ENCODE assay signal across 17 cellular contexts in the genomic region with DNA sequence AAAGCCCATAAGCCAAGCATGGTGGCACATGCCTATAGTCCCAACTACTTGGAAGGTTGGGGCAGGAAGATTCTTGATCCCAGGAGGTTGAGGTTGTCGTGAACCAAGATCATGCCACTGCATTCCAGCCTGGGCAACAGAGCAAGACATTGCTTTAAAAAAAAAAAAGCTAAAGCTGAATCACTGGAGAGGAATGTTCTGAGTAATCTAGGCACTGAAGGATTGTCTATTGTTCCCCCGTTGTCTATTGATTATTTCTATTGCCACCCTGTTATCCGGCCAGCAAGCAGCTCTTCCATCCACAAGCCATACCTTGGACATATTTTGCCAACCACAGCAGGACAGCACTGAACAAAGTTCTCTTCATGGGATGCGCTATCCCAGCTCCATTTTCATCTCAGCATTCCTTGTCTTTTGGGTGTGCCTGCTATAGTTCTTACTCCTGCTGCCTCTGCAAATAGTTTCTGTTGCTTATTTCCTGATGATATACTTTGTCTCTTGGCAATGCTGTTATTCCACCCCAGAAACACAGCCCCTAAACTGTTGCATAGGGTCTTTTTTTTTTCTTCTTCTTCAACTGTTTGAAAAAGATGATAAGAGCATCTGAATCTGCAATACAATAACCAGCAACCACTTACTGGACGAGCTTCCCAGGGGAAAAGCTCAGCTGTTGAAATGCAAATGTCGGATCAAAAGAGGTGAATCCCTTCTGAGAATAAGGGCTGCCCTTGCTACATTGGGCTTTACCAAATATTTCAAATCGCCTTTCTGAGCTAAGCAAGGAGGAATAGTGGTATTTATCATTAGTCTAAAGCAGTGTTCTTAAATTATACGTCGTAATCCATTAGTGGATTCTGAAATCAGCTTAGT. TPM values are rescaled to one million over a fixed set of nuclear protein-coding genes. Genes with fewer than 3 reads are reported as not detected.
A peak's percentile ranks its signal among the peaks of the same experiment; 100 is the strongest.
DNase-seq lines count a peak whose midpoint lies in the region; ATAC-seq and TF ChIP-seq lines count a peak whose summit lies in the region.
"Had no signal": no experiment of that assay in that cellular context is flagged by ENCODE, and none has a peak within 500 bp of the region (broad histone marks: within the 10 kb centered on the region; RNA-seq: fewer than 3 reads in every experiment).

No MANE protein-coding gene starts in this region.

- DNase-seq in astrocyte of the hippocampus (ENCODE audit: low read depth, low spot score) (peak; percentile 58), islet precursor cell (peak; percentile 82), MM.1S (no peak), T-helper 17 cell (no peak)
- DNase-seq in activated naive CD8-positive, alpha-beta T cell treated with anti-CD3 and anti-CD28 coated beads, Interleukin-2, amount 50 U/mL, for 24 hours = no peak
- DNase-seq: activated CD8-positive, alpha-beta memory T cell treated with anti-CD3 and anti-CD28 coated beads, Interleukin-2, amount 50 U/mL, for 4 hours; amniotic stem cell; NCI-H2171 treated with DMSO at 0.1 percent for 48 hours; stimulated activated CD4-positive, alpha-beta T cell treated with anti-CD3 and anti-CD28 coated beads, Interleukin-12 subunit alpha, Interleukin-12 subunit beta, amount 100 ng/mL, for 4 hours; stimulated activated CD8-positive, alpha-beta memory T cell treated with anti-CD3 and anti-CD28 coated beads, Interleukin-4, amount 100 ng/mL, for 48 hours had no signal

- H3K4me3 Mint-ChIP-seq in activated naive CD8-positive, alpha-beta T cell treated with anti-CD3 and anti-CD28 coated beads, Interleukin-2, amount 50 U/mL, for 24 hours = no peak overlapping the region
- H3K4me3 Mint-ChIP-seq in T-helper 17 cell = no peak overlapping the region
- H3K4me3 Mint-ChIP-seq: natural killer cell treated with Interleukin-12 subunit alpha and Interleukin-12 subunit beta and Interleukin-15 and Interleukin-18, amount 100 ng/mL, for 72 hours had no signal

- no peak for ATAC-seq in activated naive CD8-positive, alpha-beta T cell treated with anti-CD3 and anti-CD28 coated beads, Interleukin-2, amount 50 U/mL, for 24 hours
- ATAC-seq in T-helper 17 cell = no peak
- no peak for ATAC-seq in GM19455 (IDR thresholded peaks at IDR 0.05; ENCODE audit: unreplicated experiment)
- ATAC-seq: natural killer cell treated with Interleukin-12 subunit alpha and Interleukin-12 subunit beta and Interleukin-15 and Interleukin-18, amount 100 ng/mL, for 72 hours; Right ventricle myocardium inferior had no signal

- H3K4me3 ChIP-seq in BLaER1 treated with 17β-estradiol and CSF1 and Interleukin-3, amounts not matched to agents 10 nM and 100 nM = no peak overlapping the region
- H3K4me3 ChIP-seq in HUES64 (ENCODE audit: low read length) (peak overlapping the region; percentile 9), MM.1S (ENCODE audit: low read length) (no peak overlapping the region)

- H3K27ac Mint-ChIP-seq in activated naive CD8-positive, alpha-beta T cell treated with anti-CD3 and anti-CD28 coated beads, Interleukin-2, amount 50 U/mL, for 24 hours = no peak overlapping the region
- no peak overlapping the region for H3K27ac Mint-ChIP-seq in T-helper 17 cell
- H3K27ac Mint-ChIP-seq: natural killer cell treated with Interleukin-12 subunit alpha and Interleukin-12 subunit beta and Interleukin-15 and Interleukin-18, amount 100 ng/mL, for 72 hours had no signal

- H3K4me1 Mint-ChIP-seq in activated naive CD8-positive, alpha-beta T cell treated with anti-CD3 and anti-CD28 coated beads, Interleukin-2, amount 50 U/mL, for 24 hours = peaks cover 2% of the 10 kb centered on the region
- H3K4me1 Mint-ChIP-seq in T-helper 17 cell = no peaks in the 10 kb centered on the region

- H3K9me3 Mint-ChIP-seq in activated naive CD8-positive, alpha-beta T cell treated with anti-CD3 and anti-CD28 coated beads, Interleukin-2, amount 50 U/mL, for 24 hours = no peaks in the 10 kb centered on the region
- H3K9me3 Mint-ChIP-seq: natural killer cell treated with Interleukin-12 subunit alpha and Interleukin-12 subunit beta and Interleukin-15 and Interleukin-18, amount 100 ng/mL, for 72 hours had no signal

- H3K27me3 Mint-ChIP-seq in activated naive CD8-positive, alpha-beta T cell treated with anti-CD3 and anti-CD28 coated beads, Interleukin-2, amount 50 U/mL, for 24 hours = peaks cover 2% of the 10 kb centered on the region
- peaks cover 19% of the 10 kb centered on the region for H3K27me3 Mint-ChIP-seq in T-helper 17 cell

- H3K79me2 ChIP-seq in MM.1S (ENCODE audit: low read length) = no peaks in the 10 kb centered on the region

- H3K27me3 ChIP-seq in BLaER1 treated with 17β-estradiol and CSF1 and Interleukin-3, amounts not matched to agents 10 nM and 100 nM = no peaks in the 10 kb centered on the region
- peaks cover 5% of the 10 kb centered on the region for H3K27me3 ChIP-seq in HUES64 (ENCODE audit: insufficient read depth, low read length)
- no peaks in the 10 kb centered on the region for H3K27me3 ChIP-seq in MM.1S (replicated peaks; ENCODE audit: insufficient read depth, low read length)

- TF ChIP-seq CTCF in MM.1S (IDR thresholded peaks at IDR 0.05; ENCODE audit: low read length) = no peak

- H3K4me1 ChIP-seq in BLaER1 treated with 17β-estradiol and CSF1 and Interleukin-3, amounts not matched to agents 10 nM and 100 nM = peaks cover 0 to 20% (median 5%) of the 10 kb centered on the region in 10 experiments; a peak in 7 of 20 replicates
- H3K4me1 ChIP-seq in HUES64 (ENCODE audit: insufficient read depth, low read length) (peaks cover 15% of the 10 kb centered on the region), MM.1S (ENCODE audit: low read length) (no peaks in the 10 kb centered on the region)

- H3K36me3 ChIP-seq in BLaER1 treated with 17β-estradiol and CSF1 and Interleukin-3, amounts not matched to agents 10 nM and 100 nM = no peaks in the 10 kb centered on the region
- H3K36me3 ChIP-seq in HUES64 (ENCODE audit: insufficient read depth, low read length) (no peaks in the 10 kb centered on the region), MM.1S (replicated peaks; ENCODE audit: insufficient read depth, low read length) (no peaks in the 10 kb centered on the region)

- H3K4me2 ChIP-seq in BLaER1 treated with 17β-estradiol and CSF1 and Interleukin-3, amounts not matched to agents 10 nM and 100 nM = peak overlapping the region in 7 of 11 experiments; percentile 20 to 44 (median 28); a peak in 9 of 22 replicates
- no peak overlapping the region for H3K4me2 ChIP-seq in MM.1S (ENCODE audit: low read depth, low read length)
- H3K4me2 ChIP-seq: KMS-11 had no signal

- peaks cover 0 to 5% (median 0%) of the 10 kb centered on the region in 11 experiments; a peak in 1 of 22 replicates for H3K9me3 ChIP-seq in BLaER1 treated with 17β-estradiol and CSF1 and Interleukin-3, amounts not matched to agents 10 nM and 100 nM (replicated peaks in 1 of 11)
- no peaks in the 10 kb centered on the region for H3K9me3 ChIP-seq in HUES64 (ENCODE audit: insufficient read depth, low read depth, low read length)
- H3K9me3 ChIP-seq in MM.1S (replicated peaks; ENCODE audit: insufficient read depth, low read length) = no peaks in the 10 kb centered on the region
- H3K9me3 ChIP-seq in T-helper 17 cell (ENCODE audit: control insufficient read depth, low read length, poor library complexity, severe bottlenecking) = no peaks in the 10 kb centered on the region

- no peaks in the 10 kb centered on the region for H3K9me2 ChIP-seq in MM.1S (replicated peaks; ENCODE audit: insufficient read depth, low read length)

- H3K27ac ChIP-seq in BLaER1 treated with 17β-estradiol and CSF1 and Interleukin-3, amounts not matched to agents 10 nM and 100 nM = no peak overlapping the region
- peak overlapping the region; percentile 44 for H3K27ac ChIP-seq in HUES64 (ENCODE audit: low read depth, low read length)
- H3K27ac ChIP-seq in MM.1S (ENCODE audit: low read length) = no peak overlapping the region
- H3K27ac ChIP-seq: KMS-11 had no signal

- 18% methylated on average over 9 of the region's 9 CpGs for WGBS in HUES64

- H3F3A ChIP-seq in MM.1S (ENCODE audit: insufficient read depth, low read length) = no peaks in the 10 kb centered on the region

- H3K36me3 Mint-ChIP-seq in activated naive CD8-positive, alpha-beta T cell treated with anti-CD3 and anti-CD28 coated beads, Interleukin-2, amount 50 U/mL, for 24 hours (ENCODE audit: low read depth) = no peaks in the 10 kb centered on the region
- H3K36me3 Mint-ChIP-seq in T-helper 17 cell (ENCODE audit: low read depth) = no peaks in the 10 kb centered on the region
- H3K36me3 Mint-ChIP-seq: natural killer cell treated with Interleukin-12 subunit alpha and Interleukin-12 subunit beta and Interleukin-15 and Interleukin-18, amount 100 ng/mL, for 72 hours had no signal

- H2AFZ ChIP-seq in MM.1S (ENCODE audit: low read length) = no peak overlapping the region

- no peak overlapping the region for H3K9ac ChIP-seq in BLaER1 treated with 17β-estradiol and CSF1 and Interleukin-3, amounts not matched to agents 10 nM and 100 nM
- peak overlapping the region; percentile 20; the same call in 1 of the 2 replicates for H3K9ac ChIP-seq in HUES64 (ENCODE audit: low read depth, low read length)
- no peak overlapping the region for H3K9ac ChIP-seq in MM.1S (ENCODE audit: low read length)
- H3K9ac ChIP-seq: KMS-11 had no signal

- no peaks in the 10 kb centered on the region for H4K20me1 ChIP-seq in BLaER1 treated with 17β-estradiol and CSF1 and Interleukin-3, amounts not matched to agents 10 nM and 100 nM
- no peaks in the 10 kb centered on the region for H4K20me1 ChIP-seq in MM.1S (ENCODE audit: insufficient read depth, low read length)

RNA-seq across cellular contexts. Expression of gene SIAH3, which starts 22.2 kb away (rescaled TPM):
- 0.05 TPM for polyA plus RNA-seq in HUES64 (2013, experiment 1 of 2)
- polyA plus RNA-seq in HUES64 (2013, experiment 2 of 2) = not detected
- under 1 TPM; 0.10 to 0.15 TPM for total RNA-seq in T-helper 17 cell
- total RNA-seq: natural killer cell treated with Interleukin-12 subunit alpha and Interleukin-12 subunit beta and Interleukin-15 and Interleukin-18, amount 100 ng/mL, for 72 hours had no signal
- polyA plus RNA-seq: urinary bladder had no signal

Comparison
In these comparisons a context has a peak if more than half of its experiments do, and no peak if none do; other contexts are left out.
1. DNase-seq: peak in astrocyte of the hippocampus (single experiment) and islet precursor cell (single experiment); none in activated naive CD8-positive, alpha-beta T cell treated with anti-CD3 and anti-CD28 coated beads, Interleukin-2, amount 50 U/mL, for 24 hours (single experiment), MM.1S (single experiment) and T-helper 17 cell (0 of 3).